ENCODE assay signal across 16 cellular contexts in genomic region chr16:73215482-73216377, GRCh38.
DNase-seq lines count a peak whose midpoint lies in the region; ATAC-seq and TF ChIP-seq lines count a peak whose summit lies in the region.
"Had no signal": no experiment of that assay in that cellular context is flagged by ENCODE, and none has a peak within 500 bp of the region (broad histone marks: within the 10 kb centered on the region; RNA-seq: fewer than 3 reads in every experiment).

No MANE protein-coding gene starts in this region.

- H3K4me2 ChIP-seq in mesenchymal stem cell (ENCODE audit: low read length, poor library complexity, severe bottlenecking) (no peak overlapping the region), trophoblast cell (ENCODE audit: low read length) (no peak overlapping the region)

- H4K12ac ChIP-seq in trophoblast cell (ENCODE audit: low read depth, low read length): no peak overlapping the region

- no peaks in the 10 kb centered on the region for H3K36me3 Mint-ChIP-seq in endodermal cell (ENCODE audit: low read depth)
- H3K36me3 Mint-ChIP-seq in natural killer cell: no peaks in the 10 kb centered on the region
- H3K36me3 Mint-ChIP-seq: naive B cell had no signal

- H3K4me3 Mint-ChIP-seq in endodermal cell: no peak overlapping the region
- H3K4me3 Mint-ChIP-seq in natural killer cell: no peak overlapping the region
- H3K4me3 Mint-ChIP-seq: activated CD4-positive, alpha-beta T cell treated with anti-CD3 and anti-CD28 coated beads for 36 hours; naive B cell had no signal

- TF ChIP-seq POLR2A in transverse colon (IDR thresholded peaks at IDR 0.05): no peak

- H3K9me3 Mint-ChIP-seq in endodermal cell: peaks cover 15% of the 10 kb centered on the region
- H3K9me3 Mint-ChIP-seq in natural killer cell: no peaks in the 10 kb centered on the region

- no peaks in the 10 kb centered on the region for H3K27me3 ChIP-seq in endodermal cell (ENCODE audit: control insufficient read depth, insufficient read depth, low read length, poor library complexity, severe bottlenecking)
- H3K27me3 ChIP-seq in mesenchymal stem cell (ENCODE audit: control insufficient read depth in 1 of 2, insufficient read depth in 1 of 2, low read length in 2 of 2): no peaks in the 10 kb centered on the region
- H3K27me3 ChIP-seq in transverse colon: no peaks in the 10 kb centered on the region
- no peaks in the 10 kb centered on the region for H3K27me3 ChIP-seq in trophoblast cell (ENCODE audit: insufficient read depth, low read length)
- H3K27me3 ChIP-seq: dorsolateral prefrontal cortex had no signal

- H3K79me2 ChIP-seq in trophoblast cell (ENCODE audit: control insufficient read depth, insufficient read depth, low read length, poor library complexity): no peaks in the 10 kb centered on the region

- peak overlapping the region; percentile 20 for H3K4me3 ChIP-seq in endodermal cell (ENCODE audit: low read length)
- peak overlapping the region in 1 of 2 experiments; percentile 5 for H3K4me3 ChIP-seq in mesenchymal stem cell (ENCODE audit: insufficient read depth in 1 of 2, low read depth in 1 of 2, low read length in 2 of 2)
- H3K4me3 ChIP-seq in transverse colon: no peak overlapping the region
- no peak overlapping the region for H3K4me3 ChIP-seq in trophoblast cell (ENCODE audit: low read depth, low read length)
- H3K4me3 ChIP-seq: dorsolateral prefrontal cortex had no signal

- H3K9ac ChIP-seq in endodermal cell (ENCODE audit: extremely low read depth, low read length, poor library complexity, severe bottlenecking) (no peak overlapping the region), mesenchymal stem cell (ENCODE audit: low read length) (peak overlapping the region; percentile 79), trophoblast cell (ENCODE audit: low read length) (no peak overlapping the region)

- DNase-seq in M059J (ENCODE audit: low read depth) (peak; percentile 48), endodermal cell (no peak), mesenchymal stem cell (no peak), transverse colon (no peak), natural killer cell (no peak), trophoblast cell (no peak), NCI-H774 (lab: John Stamatoyannopoulos, UW) (no peak), hypothalamus (lab: John Stamatoyannopoulos, UW) (no peak)
- DNase-seq: activated CD4-positive, alpha-beta T cell treated with anti-CD3 and anti-CD28 coated beads for 36 hours; activated CD8-positive, alpha-beta memory T cell treated with anti-CD3 and anti-CD28 coated beads, Interleukin-2, amount 50 U/mL, for 4 hours; activated naive CD4-positive, alpha-beta T cell; dorsolateral prefrontal cortex; H7; KBM-7; naive B cell; SIG-M5 had no signal

- H4K91ac ChIP-seq in mesenchymal stem cell (ENCODE audit: low read length) (no peak overlapping the region), trophoblast cell (ENCODE audit: low read depth, low read length) (no peak overlapping the region)

- intact Hi-C loops in transverse colon (cut with DNase I; ENCODE audit: low total_unique reads) (no loop called here), natural killer cell (cut with micrococcal nuclease) (no loop called here)

- peaks cover 14% of the 10 kb centered on the region for H3K4me1 Mint-ChIP-seq in endodermal cell
- H3K4me1 Mint-ChIP-seq in natural killer cell: no peaks in the 10 kb centered on the region
- H3K4me1 Mint-ChIP-seq: activated CD4-positive, alpha-beta T cell treated with anti-CD3 and anti-CD28 coated beads for 36 hours; naive B cell had no signal

- peaks cover 2% of the 10 kb centered on the region for H3K27me3 Mint-ChIP-seq in endodermal cell (ENCODE audit: insufficient read depth)
- peaks cover 0 to 10% of the 10 kb centered on the region in 2 donors for H3K27me3 Mint-ChIP-seq in natural killer cell (ENCODE audit: low read depth in 2 of 2)

- H2AFZ ChIP-seq in mesenchymal stem cell (ENCODE audit: low read depth, low read length): no peak overlapping the region
- H2AFZ ChIP-seq in trophoblast cell (ENCODE audit: insufficient read depth, low read length, poor library complexity): no peak overlapping the region

- no peak overlapping the region for H2BK15ac ChIP-seq in mesenchymal stem cell (ENCODE audit: low read depth, poor library complexity, severe bottlenecking)

- H2BK120ac ChIP-seq in mesenchymal stem cell (ENCODE audit: low read depth, low read length) (no peak overlapping the region), trophoblast cell (ENCODE audit: insufficient read depth, low read length, poor library complexity) (no peak overlapping the region)

- H3K27ac ChIP-seq in endodermal cell (ENCODE audit: low read depth, low read length): no peak overlapping the region
- H3K27ac ChIP-seq in mesenchymal stem cell (ENCODE audit: low read length, poor library complexity, severe bottlenecking): no peak overlapping the region
- H3K27ac ChIP-seq in transverse colon: peak overlapping the region in 3 of 4 donors; percentile 22 to 38 (median 22)
- H3K27ac ChIP-seq in trophoblast cell (ENCODE audit: low read depth, low read length): no peak overlapping the region

- H3K79me1 ChIP-seq in mesenchymal stem cell (replicated peaks; ENCODE audit: low read length, poor library complexity, severe bottlenecking) (no peaks in the 10 kb centered on the region), trophoblast cell (ENCODE audit: low read length) (peaks cover 3% of the 10 kb centered on the region)

- TF ChIP-seq CTCF in endodermal cell (conservative IDR thresholded peaks at IDR 0.05) (no peak), transverse colon (IDR thresholded peaks at IDR 0.05) (no peak), natural killer cell (IDR thresholded peaks at IDR 0.05) (no peak)

- no peak overlapping the region for H3K4ac ChIP-seq in mesenchymal stem cell (ENCODE audit: low read depth in 1 of 2, low read length in 2 of 2)
- no peak overlapping the region for H3K4ac ChIP-seq in trophoblast cell (ENCODE audit: low read depth, low read length)

- H3K36me3 ChIP-seq in endodermal cell (ENCODE audit: control insufficient read depth, insufficient read depth, low read length) (no peaks in the 10 kb centered on the region), mesenchymal stem cell (ENCODE audit: control insufficient read depth in 1 of 2, insufficient read depth in 2 of 2, low read depth in 1 of 2, low read length in 2 of 2) (no peaks in the 10 kb centered on the region), transverse colon (no peaks in the 10 kb centered on the region), trophoblast cell (ENCODE audit: control insufficient read depth in 1 of 2, insufficient read depth in 2 of 2, low read length in 2 of 2) (no peaks in the 10 kb centered on the region)

- no peak overlapping the region for H2BK12ac ChIP-seq in mesenchymal stem cell (ENCODE audit: low read length in 2 of 2)
- H2BK12ac ChIP-seq in trophoblast cell (ENCODE audit: low read length): no peak overlapping the region

- H3K18ac ChIP-seq in mesenchymal stem cell (ENCODE audit: low read depth in 1 of 2, low read length in 2 of 2) (no peak overlapping the region), trophoblast cell (ENCODE audit: low read length) (no peak overlapping the region)

- no peak for TF ChIP-seq EP300 in transverse colon (IDR thresholded peaks at IDR 0.05; ENCODE audit: low read depth)

- no peak overlapping the region for H2BK5ac ChIP-seq in mesenchymal stem cell (ENCODE audit: low read depth, low read length, poor library complexity, severe bottlenecking)
- no peak overlapping the region for H2BK5ac ChIP-seq in trophoblast cell (ENCODE audit: low read depth, low read length, poor library complexity)

- H3K23ac ChIP-seq in mesenchymal stem cell (ENCODE audit: low read length in 2 of 2) (no peak overlapping the region), trophoblast cell (ENCODE audit: low read length) (no peak overlapping the region)

- in situ Hi-C loops in transverse colon (cut with MboI; ENCODE audit: low pct_ligation_motif_present in 1 of 4, low pct_unique_long_range_greater_than_20kb in 1 of 4, low sequenced_read_pairs in 3 of 4): no loop called here

- no peak overlapping the region for H4K8ac ChIP-seq in mesenchymal stem cell (ENCODE audit: low read length)
- H4K8ac ChIP-seq in trophoblast cell (ENCODE audit: low read depth, low read length): no peak overlapping the region

- no peak for ATAC-seq in natural killer cell
- ATAC-seq: activated CD4-positive, alpha-beta T cell treated with anti-CD3 and anti-CD28 coated beads for 36 hours had no signal

- H2AK5ac ChIP-seq in mesenchymal stem cell (ENCODE audit: low read length, severe bottlenecking) (no peak overlapping the region), trophoblast cell (ENCODE audit: low read length) (no peak overlapping the region)

- H3K14ac ChIP-seq in mesenchymal stem cell (ENCODE audit: low read length in 2 of 2) (no peak overlapping the region), trophoblast cell (ENCODE audit: low read length) (no peak overlapping the region)

- H3K9me3 ChIP-seq in endodermal cell (ENCODE audit: control insufficient read depth, low read length): peaks cover 14% of the 10 kb centered on the region
- peaks cover 4% of the 10 kb centered on the region for H3K9me3 ChIP-seq in mesenchymal stem cell (ENCODE audit: control insufficient read depth, low read length)
- H3K9me3 ChIP-seq in transverse colon: peaks cover 0 to 2% of the 10 kb centered on the region in 2 donors
- H3K9me3 ChIP-seq in trophoblast cell (ENCODE audit: insufficient read depth, low read depth, low read length): no peaks in the 10 kb centered on the region

- no peak overlapping the region for H3K27ac Mint-ChIP-seq in endodermal cell
- H3K27ac Mint-ChIP-seq in natural killer cell: no peak overlapping the region
- H3K27ac Mint-ChIP-seq: activated CD4-positive, alpha-beta T cell treated with anti-CD3 and anti-CD28 coated beads for 36 hours; naive B cell had no signal

- H3K4me1 ChIP-seq in endodermal cell (ENCODE audit: control insufficient read depth, insufficient read depth, low read length) (no peaks in the 10 kb centered on the region), mesenchymal stem cell (ENCODE audit: control insufficient read depth, insufficient read depth, low read depth, low read length) (no peaks in the 10 kb centered on the region), transverse colon (no peaks in the 10 kb centered on the region), trophoblast cell (ENCODE audit: control insufficient read depth in 1 of 2, insufficient read depth in 2 of 2, low read length in 2 of 2) (no peaks in the 10 kb centered on the region)

- WGBS in endodermal cell (ENCODE audit: insufficient coverage in 1 of 2, insufficient read length in 1 of 2), 2 experiments: 91% methylated on average over 4 to 6 of the region's 6 CpGs
- 96% methylated on average over 5 of the region's 6 CpGs for WGBS in mesenchymal stem cell
- 82 to 86% methylated on average over 2 to 6 of the region's 6 CpGs for WGBS in transverse colon (ENCODE audit: low coverage in 1 of 2), 2 donors
- WGBS in trophoblast cell (ENCODE audit: extremely low coverage, insufficient coverage, insufficient read length): no CpG with 5 or more reads among the region's 6 CpGs

Comparison
In these comparisons a context has a peak if more than half of its experiments do, and no peak if none do; other contexts are left out.
1. H3K27ac ChIP-seq: peak in transverse colon (3 of 4); none in endodermal cell (single experiment), mesenchymal stem cell (single experiment) and trophoblast cell (single experiment).